12 cellular contexts compared by ENCODE assay signal in the genomic region with DNA sequence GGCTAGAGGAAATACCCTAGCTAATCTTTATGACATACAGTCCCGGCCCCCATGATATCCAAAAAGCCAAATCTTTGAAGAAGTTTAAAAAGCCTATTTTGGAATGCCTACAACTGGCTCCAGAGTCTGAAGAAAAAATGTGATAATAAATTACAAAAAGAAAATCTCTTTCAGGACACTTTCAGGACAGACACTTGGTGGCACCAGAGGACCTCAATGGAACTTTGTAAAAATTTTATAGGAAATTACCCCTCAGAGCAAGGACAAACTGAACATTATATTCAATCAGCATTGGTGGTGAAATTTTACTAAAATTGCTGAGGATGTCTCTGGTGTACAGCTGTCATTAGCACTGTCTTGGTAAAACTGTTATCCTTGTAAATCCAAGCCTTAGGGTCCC.
A peak's percentile ranks its signal among the peaks of the same experiment; 100 is the strongest.
DNase-seq lines count a peak whose midpoint lies in the region; ATAC-seq, FAIRE-seq and TF ChIP-seq lines count a peak whose summit lies in the region.
"Had no signal": no experiment of that assay in that cellular context is flagged by ENCODE, and none has a peak within 500 bp of the region (broad histone marks: within the 10 kb centered on the region; RNA-seq: fewer than 3 reads in every experiment).

No MANE protein-coding gene starts in this region.

- no peak overlapping the region for H3K4me3 Mint-ChIP-seq in activated T-helper 2 cell treated with anti-CD3 and anti-CD28 coated beads, Interferon-gamma antibody, Interleukin-2, Interleukin-4, amounts not matched to agents 10 μg/mL and 5 μg/mL and 100 μg/mL, durations not matched to agents 14 hours and 24 hours and 36 hours (ENCODE audit: low read depth)
- H3K4me3 Mint-ChIP-seq: activated T-cell treated with anti-CD3 and anti-CD28 coated beads, Interleukin-2, amount 50 U/mL, for 24 hours had no signal

- 0 out of 3 replicates have a peak, but pooled peaks cover 3% of the 10 kb centered on the region for H3K4me1 ChIP-seq in A549
- no peaks in the 10 kb centered on the region for H3K4me1 ChIP-seq in suprapubic skin
- no peaks in the 10 kb centered on the region for H3K4me1 ChIP-seq in Peyer's patch
- H3K4me1 ChIP-seq: SJCRH30, upper lobe of right lung had no signal

- H3K36me3 Mint-ChIP-seq in activated T-helper 2 cell treated with anti-CD3 and anti-CD28 coated beads, Interferon-gamma antibody, Interleukin-2, Interleukin-4, amounts not matched to agents 10 μg/mL and 5 μg/mL and 100 μg/mL, durations not matched to agents 14 hours and 24 hours and 36 hours (ENCODE audit: low read depth): no peaks in the 10 kb centered on the region

- TF ChIP-seq EP300 in A549 (IDR thresholded peaks at IDR 0.05): no peak
- no peak for TF ChIP-seq EP300 in suprapubic skin (IDR thresholded peaks at IDR 0.05)

- no peak overlapping the region for H3K4me2 ChIP-seq in A549

- H3K36me3 ChIP-seq in suprapubic skin (no peaks in the 10 kb centered on the region), Peyer's patch (no peaks in the 10 kb centered on the region)
- H3K36me3 ChIP-seq: SJCRH30, upper lobe of right lung had no signal

- H3K27ac ChIP-seq in A549 (no peak overlapping the region), suprapubic skin (no peak overlapping the region), Peyer's patch (no peak overlapping the region)
- H3K27ac ChIP-seq: SJCRH30, upper lobe of right lung had no signal

- CTCF ChIA-PET in A549 (lab: Yijun Ruan, JAX): interaction anchor here (0.6 to 5.4 kb wide), 10 partner anchors 8 to 433 kb away, joined by 3 to 53 read pairs (median 4); a partner anchor contains a TSS
- CTCF ChIA-PET in GM10248 (lab: Yijun Ruan, JAX): interaction anchor here (0.7 to 7.4 kb wide), 10 partner anchors 8 to 90 kb away, joined by 3 to 42 read pairs (median 3); a partner anchor contains a TSS

- no peaks in the 10 kb centered on the region for H3K9me3 Mint-ChIP-seq in activated T-helper 2 cell treated with anti-CD3 and anti-CD28 coated beads, Interferon-gamma antibody, Interleukin-2, Interleukin-4, amounts not matched to agents 10 μg/mL and 5 μg/mL and 100 μg/mL, durations not matched to agents 14 hours and 24 hours and 36 hours
- H3K9me3 Mint-ChIP-seq: activated T-cell treated with anti-CD3 and anti-CD28 coated beads, Interleukin-2, amount 50 U/mL, for 24 hours had no signal

- H3K9me3 ChIP-seq in A549: no peaks in the 10 kb centered on the region
- no peaks in the 10 kb centered on the region for H3K9me3 ChIP-seq in suprapubic skin
- no peaks in the 10 kb centered on the region for H3K9me3 ChIP-seq in Peyer's patch
- H3K9me3 ChIP-seq: SJCRH30, upper lobe of right lung had no signal

- peaks cover 28% of the 10 kb centered on the region for H3K27me3 Mint-ChIP-seq in activated T-helper 2 cell treated with anti-CD3 and anti-CD28 coated beads, Interferon-gamma antibody, Interleukin-2, Interleukin-4, amounts not matched to agents 10 μg/mL and 5 μg/mL and 100 μg/mL, durations not matched to agents 14 hours and 24 hours and 36 hours (ENCODE audit: low read depth)

- intact Hi-C loops in activated T-helper 2 cell treated with anti-CD3 and anti-CD28 coated beads, Interferon-gamma antibody, Interleukin-2, Interleukin-4, amounts not matched to agents 10 μg/mL and 5 μg/mL and 100 μg/mL, durations not matched to agents 14 hours and 24 hours and 36 hours (cut with micrococcal nuclease): loop anchor here (10.0 kb wide), 1 partner anchor 81 kb away; a partner anchor contains a TSS

- peak; percentile 76 to 84 for TF ChIP-seq RAD21 in A549 (conservative IDR thresholded peaks at IDR 0.05 in 1 of 2, IDR thresholded peaks at IDR 0.05 in 1 of 2)

- POLR2A ChIA-PET in A549 (lab: Yijun Ruan, JAX) (no interaction called here), GM10248 (lab: Yijun Ruan, JAX) (interaction anchor here (0.5 kb wide), 1 partner anchor 18 kb away, joined by 5 read pairs; no protein-coding TSS in a partner anchor)

- H3K4me3 ChIP-seq in A549: no peak overlapping the region
- no peak overlapping the region for H3K4me3 ChIP-seq in fibroblast of villous mesenchyme (ENCODE audit: low read depth, low read length)
- no peak overlapping the region for H3K4me3 ChIP-seq in suprapubic skin
- no peak overlapping the region for H3K4me3 ChIP-seq in Peyer's patch
- H3K4me3 ChIP-seq: SJCRH30, upper lobe of right lung had no signal

- FAIRE-seq in A549 (lab: Jason Lieb, UNC): no peak

- TF ChIP-seq POLR2A in A549 (IDR thresholded peaks at IDR 0.05; ENCODE audit: low read length) (no peak), suprapubic skin (IDR thresholded peaks at IDR 0.05) (no peak), Peyer's patch (IDR thresholded peaks at IDR 0.05) (no peak)

- whole genome bisulfite sequencing in A549 (ENCODE audit: missing lambda C conversion rate): 0% methylated on average over 1 of the region's 1 CpG
- 23% methylated on average over 1 of the region's 1 CpG for whole genome bisulfite sequencing in suprapubic skin

- peaks cover 2% of the 10 kb centered on the region for H3K27me3 ChIP-seq in suprapubic skin
- H3K27me3 ChIP-seq in Peyer's patch: no peaks in the 10 kb centered on the region
- H3K27me3 ChIP-seq: upper lobe of right lung had no signal

- no peaks in the 10 kb centered on the region for H3K4me1 Mint-ChIP-seq in activated T-helper 2 cell treated with anti-CD3 and anti-CD28 coated beads, Interferon-gamma antibody, Interleukin-2, Interleukin-4, amounts not matched to agents 10 μg/mL and 5 μg/mL and 100 μg/mL, durations not matched to agents 14 hours and 24 hours and 36 hours (ENCODE audit: low read depth)

- TF ChIP-seq CTCF in A549 (IDR thresholded peaks at IDR 0.05): peak; percentile 72
- peak; percentile 35 for TF ChIP-seq CTCF in GM10248 (IDR thresholded peaks at IDR 0.05; ENCODE audit: control extremely low read depth, extremely low read depth, low read depth, missing control alignments)
- TF ChIP-seq CTCF in fibroblast of villous mesenchyme (IDR thresholded peaks at IDR 0.05; ENCODE audit: insufficient read depth, low read depth, low read length): peak; percentile 29
- TF ChIP-seq CTCF in suprapubic skin (IDR thresholded peaks at IDR 0.05): no peak
- TF ChIP-seq CTCF in Peyer's patch (IDR thresholded peaks at IDR 0.05): peak in 1 of 6 experiments; percentile 15

- DNase-seq in A549 (ENCODE audit: low read depth in 1 of 2, low spot score in 1 of 2) (peak in 1 of 2 experiments; percentile 30), GM10248 (ENCODE audit: extremely low spot score) (no peak), OCI-M1 (lab: John Stamatoyannopoulos, UW) (peak; percentile 57), fibroblast of villous mesenchyme (ENCODE audit: low read depth) (peak; percentile 4), suprapubic skin (ENCODE audit: low spot score in 2 of 2) (no peak), Peyer's patch (no peak)
- no peak for DNase-seq in activated CD4-positive, alpha-beta T cell treated with anti-CD3 and anti-CD28 coated beads, Interleukin-2, amount 50 U/mL, for 1 hour
- no peak for DNase-seq in activated T-helper 2 cell treated with anti-CD3 and anti-CD28 coated beads, Interferon-gamma antibody, Interleukin-2, Interleukin-4, amounts not matched to agents 10 μg/mL and 5 μg/mL and 100 μg/mL, durations not matched to agents 14 hours and 24 hours and 36 hours (ENCODE audit: low spot score)
- DNase-seq: activated T-cell treated with anti-CD3 and anti-CD28 coated beads, Interleukin-2, amount 50 U/mL, for 24 hours; SJCRH30; stimulated activated CD4-positive, alpha-beta T cell treated with anti-CD3 and anti-CD28 coated beads, Interleukin-2, amount 100 ng/mL, for 24 hours; upper lobe of right lung had no signal

- ATAC-seq in A549: peak; percentile 34 to 43; a peak in 2 of 6 replicates
- ATAC-seq: upper lobe of right lung had no signal

- no peak overlapping the region for H3K27ac Mint-ChIP-seq in activated T-helper 2 cell treated with anti-CD3 and anti-CD28 coated beads, Interferon-gamma antibody, Interleukin-2, Interleukin-4, amounts not matched to agents 10 μg/mL and 5 μg/mL and 100 μg/mL, durations not matched to agents 14 hours and 24 hours and 36 hours
- H3K27ac Mint-ChIP-seq: activated T-cell treated with anti-CD3 and anti-CD28 coated beads, Interleukin-2, amount 50 U/mL, for 24 hours had no signal

TF ChIP-seq in A549, 52 proteins besides CTCF, POLR2A, EP300 and RAD21:
- TF ChIP-seq, protein P1, sequence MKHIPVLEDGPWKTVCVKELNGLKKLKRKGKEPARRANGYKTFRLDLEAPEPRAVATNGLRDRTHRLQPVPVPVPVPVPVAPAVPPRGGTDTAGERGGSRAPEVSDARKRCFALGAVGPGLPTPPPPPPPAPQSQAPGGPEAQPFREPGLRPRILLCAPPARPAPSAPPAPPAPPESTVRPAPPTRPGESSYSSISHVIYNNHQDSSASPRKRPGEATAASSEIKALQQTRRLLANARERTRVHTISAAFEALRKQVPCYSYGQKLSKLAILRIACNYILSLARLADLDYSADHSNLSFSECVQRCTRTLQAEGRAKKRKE (CRISPR knock-in tag; IDR thresholded peaks at IDR 0.05; ENCODE audit: low read depth): no peak
- TF ChIP-seq SMC3 (IDR thresholded peaks at IDR 0.05): peak; percentile 68

Comparison
In these comparisons a context has a peak if more than half of its experiments do, and no peak if none do; other contexts are left out.
1. DNase-seq: peak in OCI-M1 (single experiment) and fibroblast of villous mesenchyme (single experiment); none in GM10248 (single experiment), suprapubic skin (0 of 2), activated CD4-positive, alpha-beta T cell treated with anti-CD3 and anti-CD28 coated beads, Interleukin-2, amount 50 U/mL, for 1 hour (single experiment), activated T-helper 2 cell treated with anti-CD3 and anti-CD28 coated beads, Interferon-gamma antibody, Interleukin-2, Interleukin-4, amounts not matched to agents 10 μg/mL and 5 μg/mL and 100 μg/mL, durations not matched to agents 14 hours and 24 hours and 36 hours (single experiment) and Peyer's patch (0 of 3).
2. CTCF ChIP-seq: peak in A549 (single experiment), GM10248 (single experiment) and fibroblast of villous mesenchyme (single experiment); none in suprapubic skin (0 of 2).